ENCODE assay signal across 24 cellular contexts in genomic region chr10:65660006-65660405, GRCh38.
"Had no signal": no experiment of that assay in that cellular context is flagged by ENCODE, and none has a peak within 500 bp of the region (broad histone marks: within the 10 kb centered on the region; RNA-seq: fewer than 3 reads in every experiment).

No MANE protein-coding gene starts in this region.

- H3K27ac Mint-ChIP-seq: immature natural killer cell; mesothelial cell of epicardium; naive B cell; natural killer cell treated with Interleukin-12 subunit alpha and Interleukin-12 subunit beta and Interleukin-15 and Interleukin-18, amount 100 ng/mL, for 72 hours; stimulated activated memory B cell treated with anti-CD40 and anti-IgM and Interleukin-4, amounts not matched to agents 10 μg/mL and 1 μg/mL and 100 μg/mL, for 72 hours; stimulated activated naive CD8-positive, alpha-beta T cell treated with anti-CD3 and anti-CD28 coated beads, Interleukin-15, amount 100 ng/mL, for 72 hours; type B pancreatic cell had no signal

- ATAC-seq: left colon; left lung; lower lobe of right lung; natural killer cell treated with Interleukin-12 subunit alpha and Interleukin-12 subunit beta and Interleukin-15 and Interleukin-18, amount 100 ng/mL, for 72 hours; right lobe of liver; stimulated activated memory B cell treated with anti-CD40 and anti-IgM and Interleukin-4, amounts not matched to agents 10 μg/mL and 1 μg/mL and 100 μg/mL, for 72 hours; stimulated activated naive CD8-positive, alpha-beta T cell treated with anti-CD3 and anti-CD28 coated beads, Interleukin-15, amount 100 ng/mL, for 72 hours had no signal

- H3K36me3 Mint-ChIP-seq: immature natural killer cell; naive B cell; stimulated activated memory B cell treated with anti-CD40 and anti-IgM and Interleukin-4, amounts not matched to agents 10 μg/mL and 1 μg/mL and 100 μg/mL, for 72 hours; type B pancreatic cell had no signal

- H3K4me1 Mint-ChIP-seq: immature natural killer cell; mesothelial cell of epicardium; naive B cell; stimulated activated memory B cell treated with anti-CD40 and anti-IgM and Interleukin-4, amounts not matched to agents 10 μg/mL and 1 μg/mL and 100 μg/mL, for 72 hours; stimulated activated naive CD8-positive, alpha-beta T cell treated with anti-CD3 and anti-CD28 coated beads, Interleukin-15, amount 100 ng/mL, for 72 hours had no signal

- DNase-seq: hypothalamus; immature natural killer cell; kidney; left colon; left lung; lower lobe of right lung; mammary epithelial cell; mesendoderm; naive B cell; ovary; posterior cingulate gyrus; right lobe of liver; stimulated activated CD4-positive, alpha-beta T cell treated with anti-CD3 and anti-CD28 coated beads, Interleukin-1b, Interleukin-23, amount 100 ng/mL, for 48 hours; stimulated activated CD4-positive, alpha-beta T cell treated with anti-CD3 and anti-CD28 coated beads, Interleukin-2, amount 100 ng/mL, for 48 hours; stimulated activated CD4-positive, alpha-beta T cell treated with anti-CD3 and anti-CD28 coated beads, Interleukin-4, amount 100 ng/mL, for 4 hours; stimulated activated CD8-positive, alpha-beta memory T cell treated with anti-CD3 and anti-CD28 coated beads, Interleukin-4, amount 100 ng/mL, for 48 hours; stimulated activated naive CD4-positive, alpha-beta T cell treated with Interleukin-2 at 50 U/mL for 16 hours; stimulated activated naive CD8-positive, alpha-beta T cell treated with anti-CD3 and anti-CD28 coated beads, Interleukin-15, amount 100 ng/mL, for 72 hours; substantia nigra; uterus had no signal

- H3K27me3 Mint-ChIP-seq: naive B cell; natural killer cell treated with Interleukin-12 subunit alpha and Interleukin-12 subunit beta and Interleukin-15 and Interleukin-18, amount 100 ng/mL, for 72 hours; stimulated activated memory B cell treated with anti-CD40 and anti-IgM and Interleukin-4, amounts not matched to agents 10 μg/mL and 1 μg/mL and 100 μg/mL, for 72 hours; stimulated activated naive CD8-positive, alpha-beta T cell treated with anti-CD3 and anti-CD28 coated beads, Interleukin-15, amount 100 ng/mL, for 72 hours; type B pancreatic cell had no signal

- H3K4me3 Mint-ChIP-seq: immature natural killer cell; mesothelial cell of epicardium; naive B cell; natural killer cell treated with Interleukin-12 subunit alpha and Interleukin-12 subunit beta and Interleukin-15 and Interleukin-18, amount 100 ng/mL, for 72 hours; stimulated activated memory B cell treated with anti-CD40 and anti-IgM and Interleukin-4, amounts not matched to agents 10 μg/mL and 1 μg/mL and 100 μg/mL, for 72 hours; stimulated activated naive CD8-positive, alpha-beta T cell treated with anti-CD3 and anti-CD28 coated beads, Interleukin-15, amount 100 ng/mL, for 72 hours; type B pancreatic cell had no signal
